In the genomic region with DNA sequence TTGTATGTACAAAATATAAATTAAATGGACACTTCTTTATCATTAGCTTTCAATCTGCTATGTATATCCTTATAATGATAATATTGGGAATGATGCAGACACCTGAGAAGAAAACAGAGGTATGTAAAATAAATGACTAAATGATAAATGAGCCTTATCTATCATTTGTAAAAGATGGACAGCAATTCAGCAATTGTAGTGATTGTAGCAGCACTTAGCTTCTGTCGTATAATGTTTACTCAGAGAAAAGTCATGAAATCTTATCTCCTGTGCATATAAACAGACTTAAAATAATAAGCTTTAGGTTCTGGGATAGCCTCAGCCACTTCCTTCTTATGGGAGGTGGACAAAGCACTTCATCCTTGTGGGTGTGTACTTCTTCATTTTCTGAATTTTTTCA, we compare ENCODE assay signal across 5 cellular contexts.
"Had no signal": no experiment of that assay in that cellular context is flagged by ENCODE, and none has a peak within 500 bp of the region (broad histone marks: within the 10 kb centered on the region; RNA-seq: fewer than 3 reads in every experiment).

No MANE protein-coding gene starts in this region.

- H3K4me3 ChIP-seq: GM23338, K562 had no signal

- DNase-seq: H9, HCEC 1CT, IMR-90 had no signal
